1 cellular context compared by ENCODE assay signal in the genomic region with DNA sequence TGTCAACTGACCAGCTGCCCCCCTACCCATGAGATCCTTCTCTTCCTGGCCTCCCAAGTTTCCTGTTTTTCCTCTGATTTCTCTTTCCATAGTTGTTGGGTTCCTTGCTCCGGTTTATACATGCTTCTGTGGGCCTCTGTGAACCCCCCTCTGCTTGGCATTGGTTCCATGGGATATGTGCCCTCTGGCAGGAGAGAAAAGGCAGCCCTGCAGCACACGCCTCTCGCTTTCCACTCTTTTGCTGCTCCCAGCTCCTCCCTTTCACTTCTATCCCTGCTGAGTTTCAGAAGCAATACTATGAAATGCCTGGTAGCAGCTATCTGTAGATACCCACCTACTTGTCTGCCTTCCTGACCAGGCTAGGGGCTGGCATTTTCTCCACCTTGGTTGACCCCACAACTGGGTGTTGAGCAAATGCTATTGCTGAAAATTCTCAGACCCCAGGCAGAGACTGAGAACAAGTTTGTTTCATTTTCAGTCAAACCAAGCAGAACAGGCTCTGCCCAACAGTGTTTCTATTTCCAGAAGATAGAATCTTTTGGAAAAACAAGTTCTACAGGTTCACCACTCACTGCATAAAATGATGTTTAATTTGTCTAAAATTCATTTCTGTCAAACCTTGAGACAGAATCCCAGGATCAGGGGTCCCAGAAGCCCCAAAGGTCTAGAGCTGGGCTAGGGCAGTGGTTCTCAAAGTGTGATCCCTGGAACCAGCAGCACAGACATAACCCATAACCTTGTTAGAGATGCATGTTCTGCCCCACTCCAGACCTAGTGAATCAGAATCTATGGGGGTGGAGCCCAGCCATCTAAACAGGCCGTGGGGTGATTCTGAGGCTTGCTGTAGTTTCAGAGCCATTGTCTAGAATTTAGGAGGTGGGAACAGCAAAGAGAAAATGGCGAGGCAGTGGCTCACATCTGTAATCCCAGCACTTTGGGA.
TF ChIP-seq lines count a peak whose summit lies in the region.

No MANE protein-coding gene starts in this region.

TF ChIP-seq in GM12878, 131 proteins besides CTCF, POLR2A, EP300 and RAD21:
- TF ChIP-seq IKZF1 (conservative IDR thresholded peaks at IDR 0.05) (no peak), PML (IDR thresholded peaks at IDR 0.05; ENCODE audit: low read length) (no peak), FOXM1 (IDR thresholded peaks at IDR 0.05; ENCODE audit: low read depth, low read length) (no peak)
- TF ChIP-seq, protein P1, sequence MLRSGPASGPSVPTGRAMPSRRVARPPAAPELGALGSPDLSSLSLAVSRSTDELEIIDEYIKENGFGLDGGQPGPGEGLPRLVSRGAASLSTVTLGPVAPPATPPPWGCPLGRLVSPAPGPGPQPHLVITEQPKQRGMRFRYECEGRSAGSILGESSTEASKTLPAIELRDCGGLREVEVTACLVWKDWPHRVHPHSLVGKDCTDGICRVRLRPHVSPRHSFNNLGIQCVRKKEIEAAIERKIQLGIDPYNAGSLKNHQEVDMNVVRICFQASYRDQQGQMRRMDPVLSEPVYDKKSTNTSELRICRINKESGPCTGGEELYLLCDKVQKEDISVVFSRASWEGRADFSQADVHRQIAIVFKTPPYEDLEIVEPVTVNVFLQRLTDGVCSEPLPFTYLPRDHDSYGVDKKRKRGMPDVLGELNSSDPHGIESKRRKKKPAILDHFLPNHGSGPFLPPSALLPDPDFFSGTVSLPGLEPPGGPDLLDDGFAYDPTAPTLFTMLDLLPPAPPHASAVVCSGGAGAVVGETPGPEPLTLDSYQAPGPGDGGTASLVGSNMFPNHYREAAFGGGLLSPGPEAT (IDR thresholded peaks at IDR 0.05; ENCODE audit: low read depth) = no peak
- TF ChIP-seq, protein P2, sequence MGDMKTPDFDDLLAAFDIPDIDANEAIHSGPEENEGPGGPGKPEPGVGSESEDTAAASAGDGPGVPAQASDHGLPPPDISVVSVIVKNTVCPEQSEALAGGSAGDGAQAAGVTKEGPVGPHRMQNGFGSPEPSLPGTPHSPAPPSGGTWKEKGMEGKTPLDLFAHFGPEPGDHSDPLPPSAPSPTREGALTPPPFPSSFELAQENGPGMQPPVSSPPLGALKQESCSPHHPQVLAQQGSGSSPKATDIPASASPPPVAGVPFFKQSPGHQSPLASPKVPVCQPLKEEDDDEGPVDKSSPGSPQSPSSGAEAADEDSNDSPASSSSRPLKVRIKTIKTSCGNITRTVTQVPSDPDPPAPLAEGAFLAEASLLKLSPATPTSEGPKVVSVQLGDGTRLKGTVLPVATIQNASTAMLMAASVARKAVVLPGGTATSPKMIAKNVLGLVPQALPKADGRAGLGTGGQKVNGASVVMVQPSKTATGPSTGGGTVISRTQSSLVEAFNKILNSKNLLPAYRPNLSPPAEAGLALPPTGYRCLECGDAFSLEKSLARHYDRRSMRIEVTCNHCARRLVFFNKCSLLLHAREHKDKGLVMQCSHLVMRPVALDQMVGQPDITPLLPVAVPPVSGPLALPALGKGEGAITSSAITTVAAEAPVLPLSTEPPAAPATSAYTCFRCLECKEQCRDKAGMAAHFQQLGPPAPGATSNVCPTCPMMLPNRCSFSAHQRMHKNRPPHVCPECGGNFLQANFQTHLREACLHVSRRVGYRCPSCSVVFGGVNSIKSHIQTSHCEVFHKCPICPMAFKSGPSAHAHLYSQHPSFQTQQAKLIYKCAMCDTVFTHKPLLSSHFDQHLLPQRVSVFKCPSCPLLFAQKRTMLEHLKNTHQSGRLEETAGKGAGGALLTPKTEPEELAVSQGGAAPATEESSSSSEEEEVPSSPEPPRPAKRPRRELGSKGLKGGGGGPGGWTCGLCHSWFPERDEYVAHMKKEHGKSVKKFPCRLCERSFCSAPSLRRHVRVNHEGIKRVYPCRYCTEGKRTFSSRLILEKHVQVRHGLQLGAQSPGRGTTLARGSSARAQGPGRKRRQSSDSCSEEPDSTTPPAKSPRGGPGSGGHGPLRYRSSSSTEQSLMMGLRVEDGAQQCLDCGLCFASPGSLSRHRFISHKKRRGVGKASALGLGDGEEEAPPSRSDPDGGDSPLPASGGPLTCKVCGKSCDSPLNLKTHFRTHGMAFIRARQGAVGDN (IDR thresholded peaks at IDR 0.05) = peak; percentile 33; the same call in 1 of the 2 replicates
